8 cellular contexts compared by ENCODE assay signal in genomic region chr3:136193273-136194043, GRCh38. TPM values are rescaled to one million over a fixed set of nuclear protein-coding genes. Genes with fewer than 3 reads are reported as not detected.
DNase-seq lines count a peak whose midpoint lies in the region; ATAC-seq and TF ChIP-seq lines count a peak whose summit lies in the region.

No MANE protein-coding gene starts in this region.

- peak; percentile 51 for DNase-seq in activated naive CD4-positive, alpha-beta T cell treated with anti-CD3 and anti-CD28 coated beads for 36 hours
- DNase-seq in activated naive CD4-positive, alpha-beta T cell treated with Interleukin-2 at 50 U/mL for 16 hours, result no peak
- peak in 1 of 2 experiments; percentile 40 for DNase-seq in SJSA1 (ENCODE audit: low read depth in 1 of 2, low spot score in 2 of 2)
- DNase-seq in esophagus squamous epithelium (lab: John Stamatoyannopoulos, UW), result no peak
- DNase-seq in progenitor cell of endocrine pancreas (ENCODE audit: low spot score, unreplicated experiment), result no peak
- no peak for DNase-seq in midbrain (lab: John Stamatoyannopoulos, UW)

- H3K27ac ChIP-seq in SJSA1, result peak overlapping the region; percentile 99
- peak overlapping the region; percentile 29 to 100 (median 67) for H3K27ac ChIP-seq in esophagus squamous epithelium

- peaks cover 2% of the 10 kb centered on the region for H3K27me3 Mint-ChIP-seq in activated naive CD4-positive, alpha-beta T cell treated with anti-CD3 and anti-CD28 coated beads for 36 hours (ENCODE audit: low read depth)
- H3K27me3 Mint-ChIP-seq in progenitor cell of endocrine pancreas, result no peaks in the 10 kb centered on the region

- TF ChIP-seq CTCF in esophagus squamous epithelium (IDR thresholded peaks at IDR 0.05), result no peak
- no peak for TF ChIP-seq CTCF in progenitor cell of endocrine pancreas (IDR thresholded peaks at IDR 0.05; ENCODE audit: unreplicated experiment)

- 1 to 4% methylated on average over 6 of the region's 6 CpGs for WGBS in esophagus squamous epithelium, 2 donors

- H3K4me3 ChIP-seq in SJSA1 (peak overlapping the region; percentile 88), esophagus squamous epithelium (peak overlapping the region; percentile 72 to 86 (median 80))

- H3K36me3 ChIP-seq in SJSA1 (peaks cover 47% of the 10 kb centered on the region), esophagus squamous epithelium (no peaks in the 10 kb centered on the region)

- peak overlapping the region; percentile 94 for H3K27ac Mint-ChIP-seq in activated naive CD4-positive, alpha-beta T cell treated with anti-CD3 and anti-CD28 coated beads for 36 hours
- H3K27ac Mint-ChIP-seq in progenitor cell of endocrine pancreas, result peak overlapping the region; percentile 98

- no peaks in the 10 kb centered on the region for H3K9me3 ChIP-seq in SJSA1 (replicated peaks)
- no peaks in the 10 kb centered on the region for H3K9me3 ChIP-seq in esophagus squamous epithelium

- peaks cover 45% of the 10 kb centered on the region for H3K4me1 Mint-ChIP-seq in activated naive CD4-positive, alpha-beta T cell treated with anti-CD3 and anti-CD28 coated beads for 36 hours (ENCODE audit: low read depth)
- H3K4me1 Mint-ChIP-seq in progenitor cell of endocrine pancreas (ENCODE audit: low read depth), result peaks cover 41% of the 10 kb centered on the region

- ATAC-seq in GM19351 (IDR thresholded peaks at IDR 0.05; ENCODE audit: unreplicated experiment), result no peak
- ATAC-seq in GM19023 (IDR thresholded peaks at IDR 0.05; ENCODE audit: unreplicated experiment), result no peak

- intact Hi-C loops in activated naive CD4-positive, alpha-beta T cell treated with anti-CD3 and anti-CD28 coated beads for 36 hours (cut with micrococcal nuclease), result loop anchor here (1.0 to 2.0 kb wide), 3 partner anchors 11 to 197 kb away; no protein-coding TSS in a partner anchor
- intact Hi-C loops in esophagus squamous epithelium (cut with DNase I), result no loop called here

- TF ChIP-seq POLR2A in esophagus squamous epithelium (IDR thresholded peaks at IDR 0.05), result no peak

- H3K27me3 ChIP-seq in SJSA1 (replicated peaks) (no peaks in the 10 kb centered on the region), esophagus squamous epithelium (no peaks in the 10 kb centered on the region)

- peaks cover 31% of the 10 kb centered on the region for H3K4me1 ChIP-seq in SJSA1 (replicated peaks)
- peaks cover 20 to 72% (median 36%) of the 10 kb centered on the region in 3 donors for H3K4me1 ChIP-seq in esophagus squamous epithelium

- H3K9me3 Mint-ChIP-seq in activated naive CD4-positive, alpha-beta T cell treated with anti-CD3 and anti-CD28 coated beads for 36 hours, result no peaks in the 10 kb centered on the region
- H3K9me3 Mint-ChIP-seq in progenitor cell of endocrine pancreas (ENCODE audit: low read depth), result no peaks in the 10 kb centered on the region

- H3K4me3 Mint-ChIP-seq in activated naive CD4-positive, alpha-beta T cell treated with anti-CD3 and anti-CD28 coated beads for 36 hours, result peak overlapping the region; percentile 100
- H3K4me3 Mint-ChIP-seq in progenitor cell of endocrine pancreas (ENCODE audit: low read depth), result peak overlapping the region; percentile 98

- peaks cover 50% of the 10 kb centered on the region for H3K36me3 Mint-ChIP-seq in activated naive CD4-positive, alpha-beta T cell treated with anti-CD3 and anti-CD28 coated beads for 36 hours (ENCODE audit: low read depth)
- peaks cover 2% of the 10 kb centered on the region for H3K36me3 Mint-ChIP-seq in progenitor cell of endocrine pancreas (ENCODE audit: insufficient read depth)

- CTCF ChIA-PET in activated naive CD4-positive, alpha-beta T cell treated with anti-CD3 and anti-CD28 coated beads for 36 hours (lab: Charles Lee), result interaction anchor here (0.6 to 1.1 kb wide), 2 partner anchors 559 to 599 kb away, joined by 4 to 5 read pairs; partner anchors contain the start of gene STAG1

RNA-seq across cellular contexts. Expression of gene MSL2, which starts 2.7 kb away (rescaled TPM):
- 10 to 100 TPM; 40.6 to 42.7 TPM for total RNA-seq in activated naive CD4-positive, alpha-beta T cell treated with anti-CD3 and anti-CD28 coated beads for 36 hours
- total RNA-seq in SJSA1 (2014; rRNA removed; shearing (Covaris generic)), result 11.7 and 12.8 TPM in 2 replicates
- 10 to 100 TPM; 12.9 to 24.8 (median 16.5) TPM for total RNA-seq in esophagus squamous epithelium
- total RNA-seq in progenitor cell of endocrine pancreas, result 39.9 and 42.0 TPM in 2 replicates

RNA-seq across cellular contexts. Expression of gene PCCB, which starts 56.7 kb away (rescaled TPM):
- 10 to 100 TPM; 86.0 to 87.6 TPM for total RNA-seq in activated naive CD4-positive, alpha-beta T cell treated with anti-CD3 and anti-CD28 coated beads for 36 hours
- 35.0 and 39.2 TPM in 2 replicates for total RNA-seq in SJSA1 (2014; rRNA removed; shearing (Covaris generic))
- total RNA-seq in esophagus squamous epithelium (10 to 100 TPM; 30.7 to 43.5 (median 38.0) TPM), progenitor cell of endocrine pancreas (37.4 and 44.2 TPM in 2 replicates)
